Comparison of ENCODE assay signal across 31 cellular contexts in the genomic region with DNA sequence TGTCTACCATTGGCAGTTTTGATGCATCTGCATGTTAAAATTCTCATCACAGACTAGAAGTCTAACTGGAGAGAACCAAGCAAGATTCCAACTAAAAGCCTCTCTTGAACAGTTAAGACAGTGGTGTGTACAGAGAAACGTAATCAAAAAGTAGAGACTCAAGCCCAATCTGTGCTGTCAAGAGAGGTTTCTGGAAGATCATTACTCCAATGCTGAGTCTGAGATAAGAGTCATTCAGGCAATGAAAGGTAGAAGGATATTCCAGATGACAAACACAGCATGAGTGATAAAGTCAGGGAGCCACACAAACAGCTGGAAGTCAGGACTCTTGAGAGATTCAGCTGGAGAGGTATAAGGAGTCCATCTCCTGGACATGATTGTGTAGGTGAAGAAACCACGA.
"Had no signal": no experiment of that assay in that cellular context is flagged by ENCODE, and none has a peak within 500 bp of the region (broad histone marks: within the 10 kb centered on the region; RNA-seq: fewer than 3 reads in every experiment).

No MANE protein-coding gene starts in this region.

- H3K27me3 ChIP-seq: MG63 had no signal

- DNase-seq: Karpas-422, Kasumi-1, MG63, MM.1S, MV-4-11, NCI-H1048, NCI-H1092, NCI-H1092 treated with DMSO at 0.1 percent for 48 hours, NCI-H1105, NCI-H1417, NCI-H1417 treated with DMSO at 0.1 percent for 48 hours, NCI-H1436, NCI-H1436 treated with DMSO at 0.1 percent for 48 hours, NCI-H146, NCI-H1694, NCI-H1694 treated with DMSO at 0.1 percent for 48 hours, NCI-H187, NCI-H187 treated with DMSO at 0.1 percent for 48 hours, NCI-H1930, NCI-H2029, NCI-H2029 treated with DMSO at 0.1 percent for 48 hours, NCI-H2081 treated with DMSO at 0.1 percent for 48 hours, NCI-H2107, NCI-H2171, NCI-H2171 treated with DMSO at 0.1 percent for 48 hours, NCI-H2227 treated with DMSO at 0.1 percent for 48 hours, NCI-H345, NCI-H446, NCI-H446 treated with DMSO at 0.1 percent for 48 hours, NCI-H510A, NCI-H510A treated with DMSO at 0.1 percent for 48 hours had no signal

- H3K36me3 ChIP-seq: MG63 had no signal

- H3K4me3 ChIP-seq: MG63 had no signal
